ENCODE assay signal across 24 cellular contexts in the genomic region with DNA sequence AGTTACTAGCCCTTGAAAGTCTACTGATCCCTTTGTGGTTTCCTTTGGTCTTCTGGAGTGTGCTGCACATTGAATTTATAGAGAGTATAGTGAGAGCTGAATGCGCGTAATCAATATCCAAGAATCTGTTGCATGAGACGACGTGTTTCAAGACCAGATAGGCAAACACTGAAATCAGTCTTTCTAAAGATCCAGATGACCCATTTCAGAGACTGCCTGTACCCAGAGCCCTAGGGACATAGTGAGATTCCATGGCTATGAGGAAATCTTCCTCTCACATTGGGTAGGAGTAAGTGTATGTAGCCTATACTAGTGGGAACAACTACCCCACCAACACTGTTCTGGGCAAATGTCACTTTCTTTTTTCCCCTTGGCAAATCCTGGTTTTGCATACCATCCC.
"Had no signal": no experiment of that assay in that cellular context is flagged by ENCODE, and none has a peak within 500 bp of the region (broad histone marks: within the 10 kb centered on the region; RNA-seq: fewer than 3 reads in every experiment).

No MANE protein-coding gene starts in this region.

- H3K27me3 Mint-ChIP-seq: activated CD4-positive, alpha-beta memory T cell treated with anti-CD3 and anti-CD28 coated beads, Interleukin-2, amount 10 ng/mL, durations not matched to agents 7 days and 5 days; activated naive CD8-positive, alpha-beta T cell treated with anti-CD3 and anti-CD28 coated beads, Interleukin-2, amount 50 U/mL, for 24 hours; dendritic cell treated with granulocyte-macrophage colony-stimulating factor and Interleukin-4, amounts not matched to agents 40 ng/mL and 50 ng/mL, for 4 days; stimulated activated naive B cell treated with anti-CD40 and anti-IgM and Interleukin-4, amounts not matched to agents 10 μg/mL and 1 μg/mL and 100 μg/mL, for 72 hours had no signal

- H3K9me3 Mint-ChIP-seq: activated CD4-positive, alpha-beta memory T cell treated with anti-CD3 and anti-CD28 coated beads, Interleukin-2, amount 10 ng/mL, durations not matched to agents 7 days and 5 days; activated naive CD8-positive, alpha-beta T cell treated with anti-CD3 and anti-CD28 coated beads, Interleukin-2, amount 50 U/mL, for 24 hours; activated T-helper 1 cell treated with anti-CD3 and anti-CD28 coated beads, Interleukin-12 subunit alpha, Interleukin-12 subunit beta, Interleukin-2, Interleukin-4 antibody, amounts not matched to agents 30 ng/mL and 10 ng/mL and 1 ng/mL, durations not matched to agents 14 hours and 24 hours and 36 hours; dendritic cell treated with granulocyte-macrophage colony-stimulating factor and Interleukin-4, amounts not matched to agents 40 ng/mL and 50 ng/mL, for 4 days; immature natural killer cell; natural killer cell; T-helper 1 cell treated with Interleukin-12 subunit alpha and Interleukin-12 subunit beta and Interleukin-4 antibody, amounts not matched to agents 30 μg/mL and 1 μg/mL, for 36 hours had no signal

- H3K4me2 ChIP-seq: hepatocyte, smooth muscle cell had no signal

- H3K27me3 ChIP-seq: foreskin keratinocyte, hepatocyte, pancreas, sigmoid colon, testis, upper lobe of left lung had no signal

- H3K4me3 ChIP-seq: hepatocyte, pancreas, sigmoid colon, smooth muscle cell, testis, upper lobe of left lung had no signal

- H3K36me3 ChIP-seq: pancreas, sigmoid colon, upper lobe of left lung had no signal

- H3K27ac ChIP-seq: foreskin keratinocyte, hepatocyte, pancreas, upper lobe of left lung had no signal

- DNase-seq: activated CD4-positive, alpha-beta memory T cell treated with anti-CD3 and anti-CD28 coated beads, Interleukin-2, amount 10 ng/mL, durations not matched to agents 7 days and 5 days; activated CD4-positive, alpha-beta T cell treated with anti-CD3 and anti-CD28 coated beads for 4 hours; activated CD4-positive, CD25-positive, alpha-beta regulatory T cell; activated gamma-delta T cell; activated naive CD4-positive, alpha-beta T cell treated with anti-CD3 and anti-CD28 coated beads, Interleukin-2, amount 50 U/mL, for 16 hours; activated naive CD8-positive, alpha-beta T cell treated with anti-CD3 and anti-CD28 coated beads, Interleukin-2, amount 50 U/mL, for 24 hours; activated T-cell treated with anti-CD3 and anti-CD28 coated beads for 4 hours; effector CD4-positive, alpha-beta T cell; erythroblast; foreskin keratinocyte; immature natural killer cell; midbrain; natural killer cell; pancreas; sigmoid colon; stimulated activated CD4-positive, alpha-beta T cell treated with anti-CD3 and anti-CD28 coated beads, Interleukin-15, amount 100 ng/mL, for 24 hours; stimulated activated naive B cell treated with anti-CD40 and anti-IgM and Interleukin-4, amounts not matched to agents 10 μg/mL and 1 μg/mL and 100 μg/mL, for 72 hours; testis; upper lobe of left lung had no signal

- H3K4me3 Mint-ChIP-seq: activated CD4-positive, alpha-beta memory T cell treated with anti-CD3 and anti-CD28 coated beads, Interleukin-2, amount 10 ng/mL, durations not matched to agents 7 days and 5 days; activated naive CD8-positive, alpha-beta T cell treated with anti-CD3 and anti-CD28 coated beads, Interleukin-2, amount 50 U/mL, for 24 hours; activated T-helper 1 cell treated with anti-CD3 and anti-CD28 coated beads, Interleukin-12 subunit alpha, Interleukin-12 subunit beta, Interleukin-2, Interleukin-4 antibody, amounts not matched to agents 30 ng/mL and 10 ng/mL and 1 ng/mL, durations not matched to agents 14 hours and 24 hours and 36 hours; dendritic cell treated with granulocyte-macrophage colony-stimulating factor and Interleukin-4, amounts not matched to agents 40 ng/mL and 50 ng/mL, for 4 days; natural killer cell; stimulated activated naive B cell treated with anti-CD40 and anti-IgM and Interleukin-4, amounts not matched to agents 10 μg/mL and 1 μg/mL and 100 μg/mL, for 72 hours; T-helper 1 cell treated with Interleukin-12 subunit alpha and Interleukin-12 subunit beta and Interleukin-4 antibody, amounts not matched to agents 30 μg/mL and 1 μg/mL, for 36 hours had no signal

- H2AFZ ChIP-seq: hepatocyte had no signal

- H3K9me3 ChIP-seq: pancreas, sigmoid colon, testis, upper lobe of left lung had no signal

- H3K27ac Mint-ChIP-seq: activated CD4-positive, alpha-beta memory T cell treated with anti-CD3 and anti-CD28 coated beads, Interleukin-2, amount 10 ng/mL, durations not matched to agents 7 days and 5 days; activated naive CD8-positive, alpha-beta T cell treated with anti-CD3 and anti-CD28 coated beads, Interleukin-2, amount 50 U/mL, for 24 hours; activated T-helper 1 cell treated with anti-CD3 and anti-CD28 coated beads, Interleukin-12 subunit alpha, Interleukin-12 subunit beta, Interleukin-2, Interleukin-4 antibody, amounts not matched to agents 30 ng/mL and 10 ng/mL and 1 ng/mL, durations not matched to agents 14 hours and 24 hours and 36 hours; dendritic cell treated with granulocyte-macrophage colony-stimulating factor and Interleukin-4, amounts not matched to agents 40 ng/mL and 50 ng/mL, for 4 days; natural killer cell; stimulated activated naive B cell treated with anti-CD40 and anti-IgM and Interleukin-4, amounts not matched to agents 10 μg/mL and 1 μg/mL and 100 μg/mL, for 72 hours; T-helper 1 cell treated with Interleukin-12 subunit alpha and Interleukin-12 subunit beta and Interleukin-4 antibody, amounts not matched to agents 30 μg/mL and 1 μg/mL, for 36 hours had no signal

- ATAC-seq: activated naive CD8-positive, alpha-beta T cell treated with anti-CD3 and anti-CD28 coated beads, Interleukin-2, amount 50 U/mL, for 24 hours; foreskin keratinocyte; natural killer cell; pancreas; stimulated activated naive B cell treated with anti-CD40 and anti-IgM and Interleukin-4, amounts not matched to agents 10 μg/mL and 1 μg/mL and 100 μg/mL, for 72 hours had no signal

- H3K36me3 Mint-ChIP-seq: immature natural killer cell, natural killer cell had no signal
